Comparison of ENCODE assay signal across 8 cellular contexts in the genomic region with DNA sequence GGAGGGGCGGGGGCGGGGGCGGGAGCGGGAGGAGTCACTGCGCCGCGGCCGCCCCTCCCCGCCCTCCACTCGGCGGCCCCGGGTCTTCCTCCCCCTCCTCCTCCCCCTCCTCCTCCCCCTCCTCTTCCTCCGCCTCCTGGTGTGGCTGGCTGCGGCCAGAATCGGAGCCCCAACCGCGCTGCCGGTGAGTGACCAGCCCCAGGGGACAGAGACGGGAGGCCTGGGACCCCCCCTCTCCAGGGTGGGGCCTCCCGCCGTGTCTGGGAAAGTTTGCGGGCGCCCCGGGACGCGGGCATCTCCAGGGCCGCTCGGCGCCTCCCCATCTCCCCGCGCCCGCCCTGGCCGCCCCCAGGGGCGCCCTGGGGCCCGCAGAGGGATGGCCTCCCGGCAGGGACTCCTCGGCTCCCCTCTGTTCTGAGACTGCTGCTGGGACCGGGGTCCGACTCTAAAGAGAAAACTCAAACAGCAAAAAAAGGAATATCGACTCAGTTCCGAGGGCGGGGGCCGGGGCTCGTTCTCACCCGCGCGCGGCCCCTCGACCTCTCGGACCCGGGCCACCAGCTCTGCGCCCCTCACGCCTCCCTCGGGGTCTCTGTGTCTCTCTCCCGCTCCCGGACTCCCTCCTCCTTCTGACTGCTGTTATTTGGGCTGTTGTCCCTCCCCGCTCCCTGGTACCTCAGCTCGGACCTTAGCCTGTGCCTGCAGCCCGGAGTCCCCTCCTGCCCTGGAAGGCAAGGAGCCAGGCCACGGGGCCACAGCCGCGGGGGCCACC. TPM values are rescaled to one million over a fixed set of nuclear protein-coding genes. Genes with fewer than 3 reads are reported as not detected.
DNase-seq lines count a peak whose midpoint lies in the region; ATAC-seq and TF ChIP-seq lines count a peak whose summit lies in the region.

A gene with protein sequence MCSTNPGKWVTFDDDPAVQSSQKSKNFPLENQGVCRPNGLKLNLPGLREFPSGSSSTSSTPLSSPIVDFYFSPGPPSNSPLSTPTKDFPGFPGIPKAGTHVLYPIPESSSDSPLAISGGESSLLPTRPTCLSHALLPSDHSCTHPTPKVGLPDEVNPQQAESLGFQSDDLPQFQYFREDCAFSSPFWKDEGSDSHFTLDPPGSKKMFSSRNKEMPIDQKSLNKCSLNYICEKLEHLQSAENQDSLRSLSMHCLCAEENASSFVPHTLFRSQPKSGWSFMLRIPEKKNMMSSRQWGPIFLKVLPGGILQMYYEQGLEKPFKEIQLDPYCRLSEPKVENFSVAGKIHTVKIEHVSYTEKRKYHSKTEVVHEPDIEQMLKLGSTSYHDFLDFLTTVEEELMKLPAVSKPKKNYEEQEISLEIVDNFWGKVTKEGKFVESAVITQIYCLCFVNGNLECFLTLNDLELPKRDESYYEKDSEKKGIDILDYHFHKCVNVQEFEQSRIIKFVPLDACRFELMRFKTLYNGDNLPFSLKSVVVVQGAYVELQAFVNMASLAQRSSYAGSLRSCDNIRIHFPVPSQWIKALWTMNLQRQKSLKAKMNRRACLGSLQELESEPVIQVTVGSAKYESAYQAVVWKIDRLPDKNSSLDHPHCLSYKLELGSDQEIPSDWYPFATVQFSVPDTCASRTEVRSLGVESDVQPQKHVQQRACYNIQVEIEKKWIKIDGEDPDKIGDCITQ (plus strand): TSS at position 122 of the 772 bp plus-strand sequence. CDS start 50,480 bp downstream, outside the sequence.

- peaks cover 2% of the 10 kb centered on the region for H3K27me3 Mint-ChIP-seq in T-helper 2 cell treated with Interferon-gamma antibody and Interleukin-4, amounts not matched to agents 5 μg/mL and 100 μg/mL, for 36 hours (ENCODE audit: low read depth)

- H3K4me2 ChIP-seq in mammary epithelial cell (ENCODE audit: insufficient read depth, low read depth, low read length) = peak within 1 kb of the TSS; percentile 99

- no peaks in the 10 kb centered on the region for H3K9me3 ChIP-seq in mammary epithelial cell (replicated peaks; ENCODE audit: insufficient read depth, low read length)

- peak in 1 of 2 donors; percentile 5 for TF ChIP-seq CTCF in mammary epithelial cell (conservative IDR thresholded peaks at IDR 0.05 in 1 of 2, IDR thresholded peaks at IDR 0.05 in 1 of 2; ENCODE audit: extremely low read depth in 1 of 2, insufficient read depth in 1 of 2, low read depth in 1 of 2, low read length in 2 of 2)

- peak within 1 kb of the TSS; percentile 92 for H3K4me3 Mint-ChIP-seq in T-helper 2 cell treated with Interferon-gamma antibody and Interleukin-4, amounts not matched to agents 5 μg/mL and 100 μg/mL, for 36 hours

- peak within 1 kb of the TSS; percentile 57 for H3K9ac ChIP-seq in mammary epithelial cell (ENCODE audit: insufficient read depth, low read length)

- CTCF ChIA-PET in mammary epithelial cell (lab: Charles Lee; ENCODE audit: low non-redundant PET) = no interaction called here

- peaks cover 5% of the 10 kb centered on the region for H3K36me3 Mint-ChIP-seq in T-helper 2 cell treated with Interferon-gamma antibody and Interleukin-4, amounts not matched to agents 5 μg/mL and 100 μg/mL, for 36 hours (ENCODE audit: low read depth)

- H3K36me3 ChIP-seq in mammary epithelial cell (ENCODE audit: insufficient read depth, low read length) = no peaks in the 10 kb centered on the region

- peaks cover 17% of the 10 kb centered on the region for H3K4me1 ChIP-seq in mammary epithelial cell (ENCODE audit: insufficient read depth, low read length)

- H2AFZ ChIP-seq in mammary epithelial cell (ENCODE audit: low read depth, low read length) = peak within 1 kb of the TSS; percentile 92

- ATAC-seq in HG02642 (IDR thresholded peaks at IDR 0.05; ENCODE audit: poor library complexity, unreplicated experiment) (peak; percentile 54), left colon (peak; percentile 54)

- WGBS in mammary epithelial cell (ENCODE audit: low coverage, missing lambda C conversion rate) = 0% methylated on average over 4 of the region's 62 CpGs

- H3K4me3 ChIP-seq in GM08714 (ENCODE audit: low read length) (peak within 1 kb of the TSS; percentile 61), mammary epithelial cell (replicated peaks in 1 of 3; ENCODE audit: insufficient read depth in 1 of 3, low read depth in 2 of 3, low read length in 3 of 3) (peak within 1 kb of the TSS; percentile 56 to 64 (median 58))

- H3K79me2 ChIP-seq in mammary epithelial cell (ENCODE audit: insufficient read depth, low read length) = no peaks in the 10 kb centered on the region

- peaks cover 5% of the 10 kb centered on the region for H3K4me1 Mint-ChIP-seq in T-helper 2 cell treated with Interferon-gamma antibody and Interleukin-4, amounts not matched to agents 5 μg/mL and 100 μg/mL, for 36 hours (ENCODE audit: low read depth)

- in situ Hi-C loops in mammary epithelial cell (cut with MboI; ENCODE audit: low sequenced_read_pairs in 2 of 2) = no loop called here

- H3K9me3 Mint-ChIP-seq in T-helper 2 cell treated with Interferon-gamma antibody and Interleukin-4, amounts not matched to agents 5 μg/mL and 100 μg/mL, for 36 hours = no peaks in the 10 kb centered on the region

- dilution Hi-C loops in mammary epithelial cell (cut with HindIII; ENCODE audit: low sequenced_read_pairs) = no loop called here

- H3K27ac Mint-ChIP-seq in T-helper 2 cell treated with Interferon-gamma antibody and Interleukin-4, amounts not matched to agents 5 μg/mL and 100 μg/mL, for 36 hours = peak within 1 kb of the TSS; percentile 70

- peak; percentile 8 for DNase-seq in T-helper 2 cell treated with Interferon-gamma antibody and Interleukin-4, amounts not matched to agents 5 μg/mL and 100 μg/mL, for 36 hours (ENCODE audit: low spot score)
- DNase-seq in mammary epithelial cell (peak; percentile 11), left colon (peak; percentile 30 to 65), globus pallidus (ENCODE audit: low spot score) (no peak), DMS79 (lab: John Stamatoyannopoulos, UW) (no peak)
- peak; percentile 16 for DNase-seq in stimulated activated CD4-positive, alpha-beta T cell treated with anti-CD3 and anti-CD28 coated beads, Interleukin-2, amount 100 ng/mL, for 4 hours (ENCODE audit: low read depth)

- no peaks in the 10 kb centered on the region for H3K27me3 ChIP-seq in mammary epithelial cell (ENCODE audit: insufficient read depth, low read length)

- peak within 1 kb of the TSS; percentile 43 for H3K27ac ChIP-seq in mammary epithelial cell (ENCODE audit: insufficient read depth, low read depth, low read length)

- intact Hi-C loops in mammary epithelial cell (cut with micrococcal nuclease) (no loop called here), left colon (cut with DNase I, micrococcal nuclease) (no loop called here)

- no peaks in the 10 kb centered on the region for H4K20me1 ChIP-seq in mammary epithelial cell (ENCODE audit: insufficient read depth, low read length)

- BruUV-seq in mammary epithelial cell (replicated peaks; lab: Mats Ljungman, UMichigan) = no TSS peak

RNA-seq across cellular contexts. Expression of the gene that starts here (rescaled TPM):
- total RNA-seq in mammary epithelial cell (1 to 10 TPM in 1 of 2 donors, under 1 TPM in 1; 0.47 to 2.5 TPM), left colon (10 to 100 TPM in 1 of 2 donors, 1 to 10 TPM in 1; 3.4 to 13.3 TPM)
- 0.23 TPM for polyA plus RNA-seq in mammary epithelial cell
- polyA minus RNA-seq in mammary epithelial cell = 0.57 TPM

Comparison
In these comparisons a context has a peak if more than half of its experiments do, and no peak if none do; other contexts are left out.
1. DNase-seq: peak in T-helper 2 cell treated with Interferon-gamma antibody and Interleukin-4, amounts not matched to agents 5 μg/mL and 100 μg/mL, for 36 hours (single experiment), mammary epithelial cell (single experiment), left colon (2 of 2) and stimulated activated CD4-positive, alpha-beta T cell treated with anti-CD3 and anti-CD28 coated beads, Interleukin-2, amount 100 ng/mL, for 4 hours (single experiment); none in globus pallidus (single experiment) and DMS79 (single experiment).